21 cellular contexts compared by ENCODE assay signal in the genomic region with DNA sequence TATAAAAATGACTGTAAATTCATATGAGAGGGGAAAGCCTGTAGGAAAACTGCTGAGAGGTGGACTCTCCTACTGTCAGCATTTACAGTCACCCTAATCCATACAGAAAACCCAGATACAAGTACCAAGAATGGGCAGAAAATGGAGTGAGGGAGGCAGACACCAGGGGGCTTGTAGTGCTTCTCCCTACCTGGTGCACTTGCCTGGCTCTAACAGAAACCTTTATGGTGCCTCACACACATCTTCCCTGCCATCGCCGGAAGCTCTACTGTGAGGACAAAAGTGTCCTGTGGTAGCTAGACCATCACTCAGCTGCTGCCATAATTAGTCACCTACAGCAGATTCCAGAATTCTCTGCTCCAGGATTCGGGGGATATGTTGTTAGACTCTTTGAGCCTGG.
"Had no signal": no experiment of that assay in that cellular context is flagged by ENCODE, and none has a peak within 500 bp of the region (broad histone marks: within the 10 kb centered on the region; RNA-seq: fewer than 3 reads in every experiment).

No MANE protein-coding gene starts in this region.

- H3K27me3 ChIP-seq: heart left ventricle, pancreas, tibial artery had no signal

- H3K9me3 ChIP-seq: heart left ventricle, left ventricle myocardium inferior, pancreas, tibial artery had no signal

- H3K27ac ChIP-seq: epithelial cell of prostate, heart left ventricle, left ventricle myocardium inferior, pancreas, tibial artery had no signal

- DNase-seq: activated CD4-positive, alpha-beta T cell treated with anti-CD3 and anti-CD28 coated beads, Interleukin-2, amount 10 ng/mL, durations not matched to agents 24 days and 14 days; activated CD8-positive, alpha-beta memory T cell treated with anti-CD3 and anti-CD28 coated beads, Interleukin-2, amount 10 ng/mL, durations not matched to agents 7 days and 5 days; activated CD8-positive, alpha-beta T cell treated with anti-CD3 and anti-CD28 coated beads for 36 hours; activated effector memory CD4-positive, alpha-beta T cell treated with anti-CD3 and anti-CD28 coated beads, Interleukin-2, amount 50 U/mL, for 16 hours; activated naive CD4-positive, alpha-beta T cell treated with anti-CD3 and anti-CD28 coated beads, Interleukin-2, amount 10 ng/mL, durations not matched to agents 7 days and 5 days; activated T-cell treated with anti-CD3 and anti-CD28 coated beads for 4 hours; amygdala; cerebellar nuclear complex; cortex of kidney; heart left ventricle; immature natural killer cell; kidney glomerular epithelial cell; left ventricle myocardium inferior; pancreas; right cardiac atrium; stimulated activated CD4-positive, alpha-beta T cell treated with anti-CD3 and anti-CD28 coated beads, Interleukin-12 subunit alpha, Interleukin-12 subunit beta, amount 100 ng/mL, for 4 hours; stimulated activated naive CD8-positive, alpha-beta T cell treated with anti-CD3 and anti-CD28 coated beads, Interleukin-15, amount 100 ng/mL, for 72 hours; tibial artery had no signal

- H3K36me3 ChIP-seq: heart left ventricle, left ventricle myocardium inferior, pancreas, tibial artery had no signal

- H3K4me1 ChIP-seq: left ventricle myocardium inferior, pancreas, tibial artery had no signal

- H3K4me3 ChIP-seq: heart left ventricle, left ventricle myocardium inferior, pancreas, tibial artery had no signal

- ATAC-seq: activated CD8-positive, alpha-beta memory T cell treated with anti-CD3 and anti-CD28 coated beads, Interleukin-2, amount 10 ng/mL, durations not matched to agents 7 days and 5 days; activated CD8-positive, alpha-beta T cell treated with anti-CD3 and anti-CD28 coated beads for 36 hours; heart left ventricle; natural killer cell treated with Interleukin-12 subunit alpha and Interleukin-12 subunit beta and Interleukin-15 and Interleukin-18, amount 100 ng/mL, for 72 hours; pancreas; right cardiac atrium; stimulated activated effector memory CD8-positive, alpha-beta T cell treated with anti-CD3 and anti-CD28 coated beads, Interleukin-12 subunit alpha, Interleukin-12 subunit beta, amount 100 ng/mL, for 72 hours; stimulated activated naive CD8-positive, alpha-beta T cell treated with anti-CD3 and anti-CD28 coated beads, Interleukin-15, amount 100 ng/mL, for 72 hours had no signal
